Comparison of ENCODE assay signal across 1 cellular context in the genomic region with DNA sequence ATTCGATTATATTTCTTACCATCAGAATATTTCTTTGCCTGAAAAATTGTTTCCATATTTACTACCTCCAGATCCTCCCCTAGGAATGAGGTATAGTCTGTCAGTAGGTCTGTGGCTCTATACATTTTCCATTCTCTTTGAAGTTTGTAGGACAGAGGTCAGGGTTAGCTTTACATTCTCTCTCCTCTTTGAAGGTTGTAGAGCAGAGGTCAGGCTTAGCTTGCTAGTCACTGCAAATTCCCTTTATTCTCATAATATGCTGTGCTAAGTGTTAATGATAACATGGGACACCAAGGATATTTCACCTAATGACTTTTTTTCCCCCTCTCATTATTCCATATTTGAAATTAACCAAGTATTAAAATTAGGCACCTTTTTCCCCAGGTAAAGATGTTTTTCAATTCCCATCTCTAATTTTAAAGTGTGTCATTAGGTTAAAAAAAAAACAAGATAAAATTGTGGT.
TF ChIP-seq lines count a peak whose summit lies in the region.

No MANE protein-coding gene starts in this region.

TF ChIP-seq in HepG2, 621 proteins besides CTCF, POLR2A, EP300 and RAD21 (continued from another document and continues in another):
- TF ChIP-seq, protein P1, sequence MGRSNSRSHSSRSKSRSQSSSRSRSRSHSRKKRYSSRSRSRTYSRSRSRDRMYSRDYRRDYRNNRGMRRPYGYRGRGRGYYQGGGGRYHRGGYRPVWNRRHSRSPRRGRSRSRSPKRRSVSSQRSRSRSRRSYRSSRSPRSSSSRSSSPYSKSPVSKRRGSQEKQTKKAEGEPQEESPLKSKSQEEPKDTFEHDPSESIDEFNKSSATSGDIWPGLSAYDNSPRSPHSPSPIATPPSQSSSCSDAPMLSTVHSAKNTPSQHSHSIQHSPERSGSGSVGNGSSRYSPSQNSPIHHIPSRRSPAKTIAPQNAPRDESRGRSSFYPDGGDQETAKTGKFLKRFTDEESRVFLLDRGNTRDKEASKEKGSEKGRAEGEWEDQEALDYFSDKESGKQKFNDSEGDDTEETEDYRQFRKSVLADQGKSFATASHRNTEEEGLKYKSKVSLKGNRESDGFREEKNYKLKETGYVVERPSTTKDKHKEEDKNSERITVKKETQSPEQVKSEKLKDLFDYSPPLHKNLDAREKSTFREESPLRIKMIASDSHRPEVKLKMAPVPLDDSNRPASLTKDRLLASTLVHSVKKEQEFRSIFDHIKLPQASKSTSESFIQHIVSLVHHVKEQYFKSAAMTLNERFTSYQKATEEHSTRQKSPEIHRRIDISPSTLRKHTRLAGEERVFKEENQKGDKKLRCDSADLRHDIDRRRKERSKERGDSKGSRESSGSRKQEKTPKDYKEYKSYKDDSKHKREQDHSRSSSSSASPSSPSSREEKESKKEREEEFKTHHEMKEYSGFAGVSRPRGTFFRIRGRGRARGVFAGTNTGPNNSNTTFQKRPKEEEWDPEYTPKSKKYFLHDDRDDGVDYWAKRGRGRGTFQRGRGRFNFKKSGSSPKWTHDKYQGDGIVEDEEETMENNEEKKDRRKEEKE (IDR thresholded peaks at IDR 0.05), result no peak
- TF ChIP-seq SSRP1 (CRISPR knock-in tag; IDR thresholded peaks at IDR 0.05) (no peak), GTF2F1 (IDR thresholded peaks at IDR 0.05; ENCODE audit: low read length) (no peak), MTA1 (CRISPR knock-in tag; IDR thresholded peaks at IDR 0.05; ENCODE audit: borderline replicate concordance) (no peak), RORA (CRISPR knock-in tag; IDR thresholded peaks at IDR 0.05) (no peak), AHR (CRISPR knock-in tag; IDR thresholded peaks at IDR 0.05) (no peak), ZNF720 (CRISPR knock-in tag; IDR thresholded peaks at IDR 0.05) (no peak), ZNF746 (CRISPR knock-in tag; IDR thresholded peaks at IDR 0.05) (no peak), CENPT (CRISPR knock-in tag; IDR thresholded peaks at IDR 0.05; ENCODE audit: low read depth) (no peak), MATR3 (CRISPR knock-in tag; IDR thresholded peaks at IDR 0.05) (no peak), SOX6 (IDR thresholded peaks at IDR 0.05) (no peak), SOX6 (CRISPR knock-in tag; IDR thresholded peaks at IDR 0.05) (peak; percentile 95), KDM6A (CRISPR knock-in tag; IDR thresholded peaks at IDR 0.05; ENCODE audit: low read depth) (peak; percentile 97), PLRG1 (conservative IDR thresholded peaks at IDR 0.05) (no peak), ELF4 (CRISPR knock-in tag; IDR thresholded peaks at IDR 0.05; ENCODE audit: borderline replicate concordance) (no peak), CENPX (CRISPR knock-in tag; IDR thresholded peaks at IDR 0.05) (no peak), TARDBP (CRISPR knock-in tag; IDR thresholded peaks at IDR 0.05) (peak; percentile 95), SP140L (CRISPR knock-in tag; IDR thresholded peaks at IDR 0.05; ENCODE audit: borderline replicate concordance) (no peak), NPAS2 (CRISPR knock-in tag; IDR thresholded peaks at IDR 0.05; ENCODE audit: borderline replicate concordance) (no peak), PAX8 (CRISPR knock-in tag; IDR thresholded peaks at IDR 0.05; ENCODE audit: borderline replicate concordance) (no peak), ADNP (CRISPR knock-in tag; IDR thresholded peaks at IDR 0.05) (no peak), ZNF253 (CRISPR knock-in tag; IDR thresholded peaks at IDR 0.05; ENCODE audit: borderline replicate concordance) (no peak), ZNF326 (CRISPR knock-in tag; IDR thresholded peaks at IDR 0.05; ENCODE audit: borderline replicate concordance) (no peak), MXD4 (CRISPR knock-in tag; IDR thresholded peaks at IDR 0.05) (no peak), HMGA1 (CRISPR knock-in tag; conservative IDR thresholded peaks at IDR 0.05) (no peak), SMAD3 (CRISPR knock-in tag; IDR thresholded peaks at IDR 0.05) (0 out of 2 replicates have a peak, but pooled peaks have one; percentile 59), ZNF329 (CRISPR knock-in tag; IDR thresholded peaks at IDR 0.05; ENCODE audit: low read depth) (no peak), PAWR (CRISPR knock-in tag; IDR thresholded peaks at IDR 0.05; ENCODE audit: borderline replicate concordance) (no peak), DNMT1 (CRISPR knock-in tag; IDR thresholded peaks at IDR 0.05) (no peak), HOXA5 (CRISPR knock-in tag; IDR thresholded peaks at IDR 0.05) (0 out of 2 replicates have a peak, but pooled peaks have one; percentile 25), RFX3 (CRISPR knock-in tag; IDR thresholded peaks at IDR 0.05) (no peak), RBM39 (IDR thresholded peaks at IDR 0.05; ENCODE audit: low read depth, low read length, poor library complexity, severe bottlenecking) (no peak), JARID2 (CRISPR knock-in tag; IDR thresholded peaks at IDR 0.05; ENCODE audit: insufficient replicate concordance) (no peak), PCBP1 (IDR thresholded peaks at IDR 0.05; ENCODE audit: borderline replicate concordance, low read depth, low read length) (no peak), NCOA1 (CRISPR knock-in tag; IDR thresholded peaks at IDR 0.05) (no peak), ZNF816 (CRISPR knock-in tag; IDR thresholded peaks at IDR 0.05; ENCODE audit: borderline replicate concordance) (no peak)
- TF ChIP-seq, protein P2, sequence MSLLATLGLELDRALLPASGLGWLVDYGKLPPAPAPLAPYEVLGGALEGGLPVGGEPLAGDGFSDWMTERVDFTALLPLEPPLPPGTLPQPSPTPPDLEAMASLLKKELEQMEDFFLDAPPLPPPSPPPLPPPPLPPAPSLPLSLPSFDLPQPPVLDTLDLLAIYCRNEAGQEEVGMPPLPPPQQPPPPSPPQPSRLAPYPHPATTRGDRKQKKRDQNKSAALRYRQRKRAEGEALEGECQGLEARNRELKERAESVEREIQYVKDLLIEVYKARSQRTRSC (CRISPR knock-in tag; IDR thresholded peaks at IDR 0.05; ENCODE audit: low read depth), result no peak
- TF ChIP-seq, protein P3, sequence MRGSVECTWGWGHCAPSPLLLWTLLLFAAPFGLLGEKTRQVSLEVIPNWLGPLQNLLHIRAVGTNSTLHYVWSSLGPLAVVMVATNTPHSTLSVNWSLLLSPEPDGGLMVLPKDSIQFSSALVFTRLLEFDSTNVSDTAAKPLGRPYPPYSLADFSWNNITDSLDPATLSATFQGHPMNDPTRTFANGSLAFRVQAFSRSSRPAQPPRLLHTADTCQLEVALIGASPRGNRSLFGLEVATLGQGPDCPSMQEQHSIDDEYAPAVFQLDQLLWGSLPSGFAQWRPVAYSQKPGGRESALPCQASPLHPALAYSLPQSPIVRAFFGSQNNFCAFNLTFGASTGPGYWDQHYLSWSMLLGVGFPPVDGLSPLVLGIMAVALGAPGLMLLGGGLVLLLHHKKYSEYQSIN (CRISPR knock-in tag; IDR thresholded peaks at IDR 0.05; ENCODE audit: borderline replicate concordance), result no peak
- TF ChIP-seq, protein P4, sequence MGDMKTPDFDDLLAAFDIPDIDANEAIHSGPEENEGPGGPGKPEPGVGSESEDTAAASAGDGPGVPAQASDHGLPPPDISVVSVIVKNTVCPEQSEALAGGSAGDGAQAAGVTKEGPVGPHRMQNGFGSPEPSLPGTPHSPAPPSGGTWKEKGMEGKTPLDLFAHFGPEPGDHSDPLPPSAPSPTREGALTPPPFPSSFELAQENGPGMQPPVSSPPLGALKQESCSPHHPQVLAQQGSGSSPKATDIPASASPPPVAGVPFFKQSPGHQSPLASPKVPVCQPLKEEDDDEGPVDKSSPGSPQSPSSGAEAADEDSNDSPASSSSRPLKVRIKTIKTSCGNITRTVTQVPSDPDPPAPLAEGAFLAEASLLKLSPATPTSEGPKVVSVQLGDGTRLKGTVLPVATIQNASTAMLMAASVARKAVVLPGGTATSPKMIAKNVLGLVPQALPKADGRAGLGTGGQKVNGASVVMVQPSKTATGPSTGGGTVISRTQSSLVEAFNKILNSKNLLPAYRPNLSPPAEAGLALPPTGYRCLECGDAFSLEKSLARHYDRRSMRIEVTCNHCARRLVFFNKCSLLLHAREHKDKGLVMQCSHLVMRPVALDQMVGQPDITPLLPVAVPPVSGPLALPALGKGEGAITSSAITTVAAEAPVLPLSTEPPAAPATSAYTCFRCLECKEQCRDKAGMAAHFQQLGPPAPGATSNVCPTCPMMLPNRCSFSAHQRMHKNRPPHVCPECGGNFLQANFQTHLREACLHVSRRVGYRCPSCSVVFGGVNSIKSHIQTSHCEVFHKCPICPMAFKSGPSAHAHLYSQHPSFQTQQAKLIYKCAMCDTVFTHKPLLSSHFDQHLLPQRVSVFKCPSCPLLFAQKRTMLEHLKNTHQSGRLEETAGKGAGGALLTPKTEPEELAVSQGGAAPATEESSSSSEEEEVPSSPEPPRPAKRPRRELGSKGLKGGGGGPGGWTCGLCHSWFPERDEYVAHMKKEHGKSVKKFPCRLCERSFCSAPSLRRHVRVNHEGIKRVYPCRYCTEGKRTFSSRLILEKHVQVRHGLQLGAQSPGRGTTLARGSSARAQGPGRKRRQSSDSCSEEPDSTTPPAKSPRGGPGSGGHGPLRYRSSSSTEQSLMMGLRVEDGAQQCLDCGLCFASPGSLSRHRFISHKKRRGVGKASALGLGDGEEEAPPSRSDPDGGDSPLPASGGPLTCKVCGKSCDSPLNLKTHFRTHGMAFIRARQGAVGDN (CRISPR knock-in tag; IDR thresholded peaks at IDR 0.05), result no peak
- TF ChIP-seq, protein P5, sequence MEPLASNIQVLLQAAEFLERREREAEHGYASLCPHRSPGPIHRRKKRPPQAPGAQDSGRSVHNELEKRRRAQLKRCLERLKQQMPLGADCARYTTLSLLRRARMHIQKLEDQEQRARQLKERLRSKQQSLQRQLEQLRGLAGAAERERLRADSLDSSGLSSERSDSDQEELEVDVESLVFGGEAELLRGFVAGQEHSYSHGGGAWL (CRISPR knock-in tag; IDR thresholded peaks at IDR 0.05), result no peak
- TF ChIP-seq, protein P6, sequence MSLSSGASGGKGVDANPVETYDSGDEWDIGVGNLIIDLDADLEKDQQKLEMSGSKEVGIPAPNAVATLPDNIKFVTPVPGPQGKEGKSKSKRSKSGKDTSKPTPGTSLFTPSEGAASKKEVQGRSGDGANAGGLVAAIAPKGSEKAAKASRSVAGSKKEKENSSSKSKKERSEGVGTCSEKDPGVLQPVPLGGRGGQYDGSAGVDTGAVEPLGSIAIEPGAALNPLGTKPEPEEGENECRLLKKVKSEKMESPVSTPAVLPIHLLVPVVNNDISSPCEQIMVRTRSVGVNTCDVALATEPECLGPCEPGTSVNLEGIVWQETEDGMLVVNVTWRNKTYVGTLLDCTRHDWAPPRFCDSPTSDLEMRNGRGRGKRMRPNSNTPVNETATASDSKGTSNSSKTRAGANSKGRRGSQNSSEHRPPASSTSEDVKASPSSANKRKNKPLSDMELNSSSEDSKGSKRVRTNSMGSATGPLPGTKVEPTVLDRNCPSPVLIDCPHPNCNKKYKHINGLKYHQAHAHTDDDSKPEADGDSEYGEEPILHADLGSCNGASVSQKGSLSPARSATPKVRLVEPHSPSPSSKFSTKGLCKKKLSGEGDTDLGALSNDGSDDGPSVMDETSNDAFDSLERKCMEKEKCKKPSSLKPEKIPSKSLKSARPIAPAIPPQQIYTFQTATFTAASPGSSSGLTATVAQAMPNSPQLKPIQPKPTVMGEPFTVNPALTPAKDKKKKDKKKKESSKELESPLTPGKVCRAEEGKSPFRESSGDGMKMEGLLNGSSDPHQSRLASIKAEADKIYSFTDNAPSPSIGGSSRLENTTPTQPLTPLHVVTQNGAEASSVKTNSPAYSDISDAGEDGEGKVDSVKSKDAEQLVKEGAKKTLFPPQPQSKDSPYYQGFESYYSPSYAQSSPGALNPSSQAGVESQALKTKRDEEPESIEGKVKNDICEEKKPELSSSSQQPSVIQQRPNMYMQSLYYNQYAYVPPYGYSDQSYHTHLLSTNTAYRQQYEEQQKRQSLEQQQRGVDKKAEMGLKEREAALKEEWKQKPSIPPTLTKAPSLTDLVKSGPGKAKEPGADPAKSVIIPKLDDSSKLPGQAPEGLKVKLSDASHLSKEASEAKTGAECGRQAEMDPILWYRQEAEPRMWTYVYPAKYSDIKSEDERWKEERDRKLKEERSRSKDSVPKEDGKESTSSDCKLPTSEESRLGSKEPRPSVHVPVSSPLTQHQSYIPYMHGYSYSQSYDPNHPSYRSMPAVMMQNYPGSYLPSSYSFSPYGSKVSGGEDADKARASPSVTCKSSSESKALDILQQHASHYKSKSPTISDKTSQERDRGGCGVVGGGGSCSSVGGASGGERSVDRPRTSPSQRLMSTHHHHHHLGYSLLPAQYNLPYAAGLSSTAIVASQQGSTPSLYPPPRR (CRISPR knock-in tag; IDR thresholded peaks at IDR 0.05; ENCODE audit: borderline replicate concordance), result peak; percentile 87; the same call in 1 of the 2 replicates
- TF ChIP-seq, protein P7, sequence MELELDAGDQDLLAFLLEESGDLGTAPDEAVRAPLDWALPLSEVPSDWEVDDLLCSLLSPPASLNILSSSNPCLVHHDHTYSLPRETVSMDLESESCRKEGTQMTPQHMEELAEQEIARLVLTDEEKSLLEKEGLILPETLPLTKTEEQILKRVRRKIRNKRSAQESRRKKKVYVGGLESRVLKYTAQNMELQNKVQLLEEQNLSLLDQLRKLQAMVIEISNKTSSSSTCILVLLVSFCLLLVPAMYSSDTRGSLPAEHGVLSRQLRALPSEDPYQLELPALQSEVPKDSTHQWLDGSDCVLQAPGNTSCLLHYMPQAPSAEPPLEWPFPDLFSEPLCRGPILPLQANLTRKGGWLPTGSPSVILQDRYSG (CRISPR knock-in tag; IDR thresholded peaks at IDR 0.05), result no peak
- TF ChIP-seq, protein P8, sequence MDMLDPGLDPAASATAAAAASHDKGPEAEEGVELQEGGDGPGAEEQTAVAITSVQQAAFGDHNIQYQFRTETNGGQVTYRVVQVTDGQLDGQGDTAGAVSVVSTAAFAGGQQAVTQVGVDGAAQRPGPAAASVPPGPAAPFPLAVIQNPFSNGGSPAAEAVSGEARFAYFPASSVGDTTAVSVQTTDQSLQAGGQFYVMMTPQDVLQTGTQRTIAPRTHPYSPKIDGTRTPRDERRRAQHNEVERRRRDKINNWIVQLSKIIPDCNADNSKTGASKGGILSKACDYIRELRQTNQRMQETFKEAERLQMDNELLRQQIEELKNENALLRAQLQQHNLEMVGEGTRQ (IDR thresholded peaks at IDR 0.05; ENCODE audit: low read depth, low read length), result no peak
- TF ChIP-seq, protein P8 (CRISPR knock-in tag; IDR thresholded peaks at IDR 0.05; ENCODE audit: borderline replicate concordance), result no peak
